ENCODE assay signal across 22 cellular contexts in genomic region chr6:105884426-105884825, GRCh38.
DNase-seq lines count a peak whose midpoint lies in the region; ATAC-seq and TF ChIP-seq lines count a peak whose summit lies in the region.
"Had no signal": no experiment of that assay in that cellular context is flagged by ENCODE, and none has a peak within 500 bp of the region (broad histone marks: within the 10 kb centered on the region; RNA-seq: fewer than 3 reads in every experiment).

No MANE protein-coding gene starts in this region.

- H3K9ac ChIP-seq in DND-41 (ENCODE audit: low read depth, low read length), result no peak overlapping the region
- H3K9ac ChIP-seq: GM23248 had no signal

- intact Hi-C loops in heart right ventricle (cut with DNase I), result no loop called here
- intact Hi-C loops in thyroid gland (cut with DNase I), result no loop called here

- CTCF ChIA-PET in RWPE1 (lab: Yijun Ruan, JAX), result no interaction called here

- 79 to 82% methylated on average over 7 of the region's 7 CpGs for WGBS in heart right ventricle, 2 donors
- WGBS in thyroid gland, 2 donors, result 80 to 93% methylated on average over 4 to 7 of the region's 7 CpGs

- H3K36me3 Mint-ChIP-seq in stimulated activated memory B cell treated with anti-CD40 and anti-IgM and Interleukin-4, amounts not matched to agents 10 μg/mL and 1 μg/mL and 100 μg/mL, for 72 hours, result no peaks in the 10 kb centered on the region
- H3K36me3 Mint-ChIP-seq: CD4-positive, alpha-beta memory T cell had no signal

- TF ChIP-seq POLR2A in thyroid gland (IDR thresholded peaks at IDR 0.05), result no peak

- H3K79me2 ChIP-seq in DND-41 (ENCODE audit: insufficient read depth, low read length), result no peaks in the 10 kb centered on the region

- H2AFZ ChIP-seq in DND-41 (ENCODE audit: low read depth, low read length), result peak overlapping the region; percentile 54
- H2AFZ ChIP-seq: GM23248 had no signal

- TF ChIP-seq CTCF in DND-41 (IDR thresholded peaks at IDR 0.05; ENCODE audit: borderline replicate concordance, extremely low read depth, low read length, poor library complexity, severe bottlenecking) (no peak), heart right ventricle (IDR thresholded peaks at IDR 0.05) (no peak), RWPE1 (conservative IDR thresholded peaks at IDR 0.05; ENCODE audit: low read depth) (no peak), thyroid gland (IDR thresholded peaks at IDR 0.05) (no peak)

- H3K27ac Mint-ChIP-seq in stimulated activated memory B cell treated with anti-CD40 and anti-IgM and Interleukin-4, amounts not matched to agents 10 μg/mL and 1 μg/mL and 100 μg/mL, for 72 hours, result peak overlapping the region; percentile 80
- H3K27ac Mint-ChIP-seq: T-helper 17 cell had no signal

- H3K27me3 ChIP-seq in DND-41 (ENCODE audit: insufficient read depth, low read length, poor library complexity) (no peaks in the 10 kb centered on the region), heart right ventricle (no peaks in the 10 kb centered on the region), thyroid gland (no peaks in the 10 kb centered on the region)
- H3K27me3 ChIP-seq: breast epithelium, esophagus muscularis mucosa, vagina had no signal

- no peaks in the 10 kb centered on the region for H3K9me3 Mint-ChIP-seq in stimulated activated memory B cell treated with anti-CD40 and anti-IgM and Interleukin-4, amounts not matched to agents 10 μg/mL and 1 μg/mL and 100 μg/mL, for 72 hours
- H3K9me3 Mint-ChIP-seq: CD4-positive, alpha-beta memory T cell had no signal

- peak overlapping the region; percentile 46 for H3K27ac ChIP-seq in DND-41 (ENCODE audit: low read length)
- H3K27ac ChIP-seq in heart right ventricle, result peak overlapping the region in 2 of 10 donors; percentile 15 to 74
- H3K27ac ChIP-seq in RWPE1, result no peak overlapping the region
- H3K27ac ChIP-seq in thyroid gland, result no peak overlapping the region
- H3K27ac ChIP-seq: breast epithelium, esophagus muscularis mucosa, GM23248, prostate gland, SK-N-MC, vagina had no signal

- peaks cover 55% of the 10 kb centered on the region for H3K4me1 Mint-ChIP-seq in stimulated activated memory B cell treated with anti-CD40 and anti-IgM and Interleukin-4, amounts not matched to agents 10 μg/mL and 1 μg/mL and 100 μg/mL, for 72 hours

- H3K9me3 ChIP-seq in DND-41 (ENCODE audit: insufficient read depth, low read length, severe bottlenecking) (no peaks in the 10 kb centered on the region), heart right ventricle (peaks cover 0 to 4% (median 0%) of the 10 kb centered on the region in 11 donors), thyroid gland (no peaks in the 10 kb centered on the region)
- H3K9me3 ChIP-seq: breast epithelium, esophagus muscularis mucosa, prostate gland, vagina had no signal

- H4K20me1 ChIP-seq in DND-41 (ENCODE audit: insufficient read depth, low read length), result no peaks in the 10 kb centered on the region

- POLR2A ChIA-PET in RWPE1 (lab: Yijun Ruan, JAX; ENCODE audit: low non-redundant PET), result no interaction called here

- no peaks in the 10 kb centered on the region for H3K36me3 ChIP-seq in DND-41 (ENCODE audit: insufficient read depth, low read length)
- H3K36me3 ChIP-seq in heart right ventricle, result no peaks in the 10 kb centered on the region
- H3K36me3 ChIP-seq in thyroid gland, result no peaks in the 10 kb centered on the region
- H3K36me3 ChIP-seq: breast epithelium, esophagus muscularis mucosa, prostate gland, vagina had no signal

- H3K4me1 ChIP-seq in DND-41 (ENCODE audit: insufficient read depth, low read length), result peaks cover 64% of the 10 kb centered on the region
- peaks cover 0 to 69% (median 0%) of the 10 kb centered on the region in 9 donors for H3K4me1 ChIP-seq in heart right ventricle
- H3K4me1 ChIP-seq in thyroid gland, result peaks cover 0 to 7% of the 10 kb centered on the region in 2 donors
- H3K4me1 ChIP-seq: breast epithelium, prostate gland, vagina had no signal

- no peak overlapping the region for H3K4me3 ChIP-seq in DND-41 (ENCODE audit: low read depth in 1 of 2, low read length in 2 of 2)
- H3K4me3 ChIP-seq in heart right ventricle, result no peak overlapping the region
- H3K4me3 ChIP-seq in thyroid gland (replicated peaks in 1 of 3), result no peak overlapping the region
- H3K4me3 ChIP-seq: breast epithelium, esophagus muscularis mucosa, GM23248, prostate gland, SK-N-MC, vagina had no signal

- no peak for DNase-seq in DND-41
- DNase-seq in MV-4-11 (lab: John Stamatoyannopoulos, UW), result peak; percentile 25
- no peak for DNase-seq in heart right ventricle
- DNase-seq in RWPE1 (ENCODE audit: low spot score), result no peak
- no peak for DNase-seq in thyroid gland
- DNase-seq: activated CD4-positive, alpha-beta T cell treated with anti-CD3 and anti-CD28 coated beads for 4 hours; activated naive CD4-positive, alpha-beta T cell treated with anti-CD3 and anti-CD28 coated beads, Interleukin-2, amount 50 U/mL, for 16 hours; amygdala; CD4-positive, alpha-beta memory T cell; foreskin melanocyte; GM23248; KG1; NCI-H146; NCI-H510A treated with DMSO at 0.1 percent for 48 hours; T-helper 17 cell had no signal

- H3K4me2 ChIP-seq in DND-41 (ENCODE audit: insufficient read depth, low read length), result no peak overlapping the region

- ATAC-seq in DND-41 (ENCODE audit: insufficient read depth, low read depth) (no peak), heart right ventricle (peak in 5 of 8 donors; percentile 28 to 78 (median 49)), GM21619 (IDR thresholded peaks at IDR 0.05; ENCODE audit: unreplicated experiment) (no peak)
- ATAC-seq in stimulated activated memory B cell treated with anti-CD40 and anti-IgM and Interleukin-4, amounts not matched to agents 10 μg/mL and 1 μg/mL and 100 μg/mL, for 72 hours, result peak; percentile 89
- ATAC-seq: T-helper 17 cell had no signal

- H3K4me3 Mint-ChIP-seq in stimulated activated memory B cell treated with anti-CD40 and anti-IgM and Interleukin-4, amounts not matched to agents 10 μg/mL and 1 μg/mL and 100 μg/mL, for 72 hours, result no peak overlapping the region
- H3K4me3 Mint-ChIP-seq: CD4-positive, alpha-beta memory T cell; T-helper 17 cell had no signal

- no peaks in the 10 kb centered on the region for H3K27me3 Mint-ChIP-seq in stimulated activated memory B cell treated with anti-CD40 and anti-IgM and Interleukin-4, amounts not matched to agents 10 μg/mL and 1 μg/mL and 100 μg/mL, for 72 hours

Comparison
In these comparisons a context has a peak if more than half of its experiments do, and no peak if none do; other contexts are left out.
1. ATAC-seq: peak in heart right ventricle (5 of 8) and stimulated activated memory B cell treated with anti-CD40 and anti-IgM and Interleukin-4, amounts not matched to agents 10 μg/mL and 1 μg/mL and 100 μg/mL, for 72 hours (single experiment); none in DND-41 (single experiment) and GM21619 (single experiment).